ENCODE assay signal across 15 cellular contexts in the genomic region with DNA sequence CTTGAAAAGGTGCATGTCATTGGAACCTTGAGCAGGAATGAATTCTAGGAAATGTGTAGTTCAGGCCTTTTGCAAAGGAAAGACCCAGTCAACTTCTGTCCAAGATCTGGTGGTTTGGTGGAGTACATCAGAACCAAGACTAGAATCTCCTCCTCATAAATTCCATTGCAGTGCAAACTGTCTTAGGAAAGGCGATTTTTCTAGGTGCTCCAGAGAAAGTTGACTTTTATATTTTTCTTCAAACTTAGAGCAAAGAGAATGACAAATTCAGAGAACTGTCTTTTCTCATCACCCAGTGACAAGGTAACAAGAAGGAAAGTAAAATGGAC. TPM values are rescaled to one million over a fixed set of nuclear protein-coding genes. Genes with fewer than 3 reads are reported as not detected.
DNase-seq lines count a peak whose midpoint lies in the region; ATAC-seq, FAIRE-seq and TF ChIP-seq lines count a peak whose summit lies in the region.
"Had no signal": no experiment of that assay in that cellular context is flagged by ENCODE, and none has a peak within 500 bp of the region (broad histone marks: within the 10 kb centered on the region; RNA-seq: fewer than 3 reads in every experiment).

No MANE protein-coding gene starts in this region.

- in situ Hi-C loops in K562 (cut with MboI) = no loop called here

- CTCF ChIA-PET in K562 (lab: Yijun Ruan, JAX; ENCODE audit: low intra/inter-chr PET ratio) = no interaction called here

- H3K4me1 ChIP-seq in left ventricle myocardium inferior (peaks cover 30% of the 10 kb centered on the region), K562 (replicated peaks in 1 of 2; ENCODE audit: control insufficient read depth in 2 of 2, insufficient read depth in 2 of 2, low read length in 2 of 2) (peaks cover 19 to 51% of the 10 kb centered on the region in 2 experiments), mesodermal cell (ENCODE audit: control insufficient read depth, insufficient read depth, low read length, poor library complexity, severe bottlenecking) (peaks cover 29% of the 10 kb centered on the region)

- H3K4me3 ChIP-seq in left ventricle myocardium inferior (no peak overlapping the region), K562 (no peak overlapping the region), mesodermal cell (ENCODE audit: extremely low read depth, insufficient read depth, low read length, poor library complexity, severe bottlenecking) (no peak overlapping the region)

- POLR2A ChIA-PET in K562 (lab: Yijun Ruan, JAX) = interaction anchor here (0.6 kb wide), 1 partner anchor 195 kb away, joined by 3 read pairs; no protein-coding TSS in a partner anchor

- no peaks in the 10 kb centered on the region for H4K20me1 ChIP-seq in K562 (replicated peaks; ENCODE audit: control insufficient read depth, insufficient read depth, low read length)

- no peaks in the 10 kb centered on the region for H3K9me3 ChIP-seq in left ventricle myocardium inferior (replicated peaks)
- no peaks in the 10 kb centered on the region for H3K9me3 ChIP-seq in K562 (replicated peaks; ENCODE audit: control insufficient read depth, insufficient read depth, low read depth, low read length)
- H3K9me3 ChIP-seq in mesodermal cell (ENCODE audit: control insufficient read depth, low read length) = no peaks in the 10 kb centered on the region
- H3K9me3 ChIP-seq: Caco-2 had no signal

- no peak for TF ChIP-seq POLR2A in K562 (conservative IDR thresholded peaks at IDR 0.05)

- intact Hi-C loops in left ventricle myocardium inferior (cut with micrococcal nuclease) = no loop called here
- intact Hi-C loops in left ventricle myocardium superior (cut with micrococcal nuclease) = no loop called here
- intact Hi-C loops in K562 (cut with micrococcal nuclease) = loop anchor here (5.0 kb wide), 1 partner anchor 50 kb away; a partner anchor contains a TSS

- H3K27ac ChIP-seq in left ventricle myocardium inferior (replicated peaks) = peak overlapping the region; percentile 54
- peak overlapping the region; percentile 86 for H3K27ac ChIP-seq in K562 (ENCODE audit: extremely low read depth, low read depth, low read length)
- H3K27ac ChIP-seq in mesodermal cell (ENCODE audit: low read depth, low read length, severe bottlenecking) = peak overlapping the region; percentile 31

- H3K79me2 ChIP-seq in K562 (ENCODE audit: control insufficient read depth, insufficient read depth, low read length) = no peaks in the 10 kb centered on the region

- no peaks in the 10 kb centered on the region for H3K9me1 ChIP-seq in K562 (ENCODE audit: control insufficient read depth, insufficient read depth, low read length)

- no peaks in the 10 kb centered on the region for H3K36me3 ChIP-seq in left ventricle myocardium inferior
- no peaks in the 10 kb centered on the region for H3K36me3 ChIP-seq in K562 (ENCODE audit: control insufficient read depth, insufficient read depth, low read length)
- no peaks in the 10 kb centered on the region for H3K36me3 ChIP-seq in mesodermal cell (ENCODE audit: control insufficient read depth, insufficient read depth, low read length)

- TF ChIP-seq RAD21 in K562 (CRISPR knock-in tag; conservative IDR thresholded peaks at IDR 0.05 in 1 of 2, IDR thresholded peaks at IDR 0.05 in 1 of 2) = no peak

- peak overlapping the region; percentile 30; the same call in 1 of the 2 replicates for H3K4me2 ChIP-seq in K562 (ENCODE audit: insufficient read depth, low read length)

- no peak for TF ChIP-seq CTCF in left ventricle myocardium inferior (IDR thresholded peaks at IDR 0.05; ENCODE audit: borderline replicate concordance)
- no peak for TF ChIP-seq CTCF in K562 (IDR thresholded peaks at IDR 0.05 in 2 of 3, conservative IDR thresholded peaks at IDR 0.05 in 1 of 3; ENCODE audit: insufficient read depth in 2 of 3, low read depth in 1 of 3, low read length in 3 of 3)

- H3K27me3 ChIP-seq in left ventricle myocardium inferior (ENCODE audit: low read depth) (no peaks in the 10 kb centered on the region), K562 (ENCODE audit: control insufficient read depth in 2 of 2, insufficient read depth in 2 of 2, low read length in 2 of 2) (no peaks in the 10 kb centered on the region)

- WGBS in K562 (ENCODE audit: insufficient coverage, low coverage, missing lambda C conversion rate) = 0% methylated on average over 1 of the region's 1 CpG
- WGBS in mesodermal cell (ENCODE audit: insufficient coverage in 2 of 2), 2 experiments = no CpG with 5 or more reads among the region's 1 CpG

- ATAC-seq in left ventricle myocardium superior (no peak), K562 (no peak)

- DNase-seq in left ventricle myocardium inferior (no peak), left ventricle myocardium superior (no peak), K562 (ENCODE audit: extremely low read depth in 1 of 4, low spot score in 3 of 4) (no peak), HK-2 (ENCODE audit: unreplicated experiment) (no peak), DMS53 treated with DMSO at 0.1 percent for 48 hours (lab: John Stamatoyannopoulos, UW; ENCODE audit: unreplicated experiment) (no peak), NCI-H2196 treated with DMSO at 0.1 percent for 48 hours (lab: John Stamatoyannopoulos, UW; ENCODE audit: unreplicated experiment) (no peak)
- DNase-seq in activated naive CD4-positive, alpha-beta T cell treated with anti-CD3 and anti-CD28 coated beads, Interleukin-2, amount 50 U/mL, for 16 hours = no peak
- DNase-seq: activated CD8-positive, alpha-beta memory T cell treated with anti-CD3 and anti-CD28 coated beads, Interleukin-2, amount 50 U/mL, for 48 hours; central memory CD4-positive, alpha-beta T cell; glutamatergic neuron; NCI-H187 treated with DMSO at 0.1 percent for 48 hours; NCI-H510A treated with DMSO at 0.1 percent for 48 hours; stimulated activated CD4-positive, alpha-beta T cell treated with anti-CD3 and anti-CD28 coated beads, Interleukin-12 subunit alpha, Interleukin-12 subunit beta, amount 100 ng/mL, for 4 hours had no signal

- no peak for FAIRE-seq in K562 (lab: Jason Lieb, UNC)

- H2AFZ ChIP-seq in K562 (ENCODE audit: low read depth, low read length) = peak overlapping the region; percentile 18

- BruUV-seq in K562 (replicated peaks; lab: Mats Ljungman, UMichigan) = no TSS peak

- H3K9ac ChIP-seq in K562 (ENCODE audit: insufficient read depth in 1 of 2, low read depth in 2 of 2, low read length in 2 of 2) = peak overlapping the region in 1 of 2 experiments; percentile 40; a peak in 2 of 4 replicates

- TF ChIP-seq EP300 in K562 (IDR thresholded peaks at IDR 0.05; ENCODE audit: low read length) = no peak

TF ChIP-seq in K562, 482 proteins besides CTCF, POLR2A, EP300 and RAD21 (continues in another document):
- TF ChIP-seq HDAC3 (IDR thresholded peaks at IDR 0.05; ENCODE audit: borderline replicate concordance, partially characterized antibody) = peak; percentile 13
- TF ChIP-seq SMARCA4 (IDR thresholded peaks at IDR 0.05) = 0 out of 2 replicates have a peak, but pooled peaks have one; percentile 4
- TF ChIP-seq, protein P1, sequence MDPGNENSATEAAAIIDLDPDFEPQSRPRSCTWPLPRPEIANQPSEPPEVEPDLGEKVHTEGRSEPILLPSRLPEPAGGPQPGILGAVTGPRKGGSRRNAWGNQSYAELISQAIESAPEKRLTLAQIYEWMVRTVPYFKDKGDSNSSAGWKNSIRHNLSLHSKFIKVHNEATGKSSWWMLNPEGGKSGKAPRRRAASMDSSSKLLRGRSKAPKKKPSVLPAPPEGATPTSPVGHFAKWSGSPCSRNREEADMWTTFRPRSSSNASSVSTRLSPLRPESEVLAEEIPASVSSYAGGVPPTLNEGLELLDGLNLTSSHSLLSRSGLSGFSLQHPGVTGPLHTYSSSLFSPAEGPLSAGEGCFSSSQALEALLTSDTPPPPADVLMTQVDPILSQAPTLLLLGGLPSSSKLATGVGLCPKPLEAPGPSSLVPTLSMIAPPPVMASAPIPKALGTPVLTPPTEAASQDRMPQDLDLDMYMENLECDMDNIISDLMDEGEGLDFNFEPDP (CRISPR knock-in tag; IDR thresholded peaks at IDR 0.05) = no peak

RNA-seq across cellular contexts. Expression of a gene that starts 50.0 kb away (rescaled TPM):
- 1.5 TPM for total RNA-seq in left ventricle myocardium inferior
- 9.1 TPM for total RNA-seq in left ventricle myocardium superior
- 3.9 and 7.0 TPM in 2 replicates for total RNA-seq in K562 (2011; cell fraction: chromatin; rRNA removed; ENCODE audit: low replicate concordance)
- total RNA-seq in K562 (2011; cell fraction: nucleolus; rRNA removed) = 2.5 and 3.3 TPM in 2 replicates
- 3.3 and 4.6 TPM in 2 replicates for total RNA-seq in K562 (2011; cell fraction: nucleoplasm; rRNA removed)
- total RNA-seq in K562 (2014; rRNA removed) = 6.0 and 7.0 TPM in 2 replicates
- 10.0 and 14.4 TPM in 2 replicates for total RNA-seq in K562 (2014; rRNA removed; fragmentation: Illumina TruSeq; extraction: Trizol)
- total RNA-seq in K562 (2015; rRNA removed; fragmentation: Illumina TruSeq; extraction: Trizol) = 9.4 and 9.5 TPM in 2 replicates
- total RNA-seq in K562 (2021) = 7.5 and 8.0 TPM in 2 replicates
- 17.4 and 27.6 TPM in 2 replicates for polyA plus RNA-seq in K562 (2011; rRNA removed)
- polyA plus RNA-seq in K562 (2011; cell fraction: cytosol; rRNA removed) = 6.6 and 11.7 TPM in 2 replicates
- polyA plus RNA-seq in K562 (2011; cell fraction: nucleus; rRNA removed) = 7.0 and 9.7 TPM in 2 replicates
- 12.9 and 14.9 TPM in 2 replicates for polyA plus RNA-seq in K562 (2012)
- 10.7 and 12.5 TPM in 2 replicates for polyA plus RNA-seq in K562 (2014; fragmentation: Illumina TruSeq; extraction: Trizol)
- polyA plus RNA-seq in K562 (2014; fragmentation: Nextera tagmentation; extraction: Ambion mirVana) = 10 to 100 TPM; 19.0 to 19.7 TPM
- 9.1 TPM in 2 replicates for polyA plus RNA-seq in K562 (2014; rRNA removed)
- 24.3 and 33.2 TPM in 2 replicates for polyA minus RNA-seq in K562 (2011; rRNA and poly(A)+ RNA removed)
- polyA minus RNA-seq in K562 (2011; cell fraction: cytosol; rRNA and poly(A)+ RNA removed) = 1.8 and 8.7 TPM in 2 replicates
- polyA minus RNA-seq in K562 (2011; cell fraction: nucleus; rRNA and poly(A)+ RNA removed) = 4.0 and 7.3 TPM in 2 replicates
- 15.0 TPM for polyA plus RNA-seq in mesodermal cell (2013, experiment 1 of 2)
- polyA plus RNA-seq in mesodermal cell (2013, experiment 2 of 2) = 19.9 TPM

Comparison
In these comparisons a context has a peak if more than half of its experiments do, and no peak if none do; other contexts are left out.
1. H3K27ac ChIP-seq: peak in every context shown above with its lines; median percentile 86 in K562; 54 in left ventricle myocardium inferior; 31 in mesodermal cell.